In the genomic region with DNA sequence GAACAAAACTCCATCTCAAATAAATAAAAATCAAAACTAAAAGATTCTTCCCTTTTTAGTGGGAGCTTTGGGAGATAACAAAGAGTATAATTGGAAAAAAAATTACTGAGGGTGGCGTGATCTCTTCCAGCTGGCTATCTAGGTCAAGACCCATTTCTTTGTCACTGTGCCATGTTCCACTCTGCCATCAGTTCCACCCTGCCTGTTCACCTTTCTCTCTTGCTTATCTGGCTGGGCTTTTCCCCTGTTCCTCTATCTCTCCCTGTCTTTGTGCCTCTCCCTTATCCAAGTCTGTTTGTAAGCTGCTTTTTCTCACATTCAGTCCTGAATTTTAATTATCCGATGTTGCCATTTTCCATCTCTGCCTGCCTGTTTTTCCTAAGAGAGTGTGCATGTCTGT, we compare ENCODE assay signal across 14 cellular contexts. TPM values are rescaled to one million over a fixed set of nuclear protein-coding genes. Genes with fewer than 3 reads are reported as not detected.
DNase-seq lines count a peak whose midpoint lies in the region; ATAC-seq and TF ChIP-seq lines count a peak whose summit lies in the region.
"Had no signal": no experiment of that assay in that cellular context is flagged by ENCODE, and none has a peak within 500 bp of the region (broad histone marks: within the 10 kb centered on the region; RNA-seq: fewer than 3 reads in every experiment).

No MANE protein-coding gene starts in this region.

- TF ChIP-seq CTCF in heart left ventricle (IDR thresholded peaks at IDR 0.05): no peak
- TF ChIP-seq CTCF in WTC11 (IDR thresholded peaks at IDR 0.05): no peak
- TF ChIP-seq CTCF in hepatocyte (IDR thresholded peaks at IDR 0.05; ENCODE audit: poor library complexity): no peak
- TF ChIP-seq CTCF in vagina (IDR thresholded peaks at IDR 0.05): no peak

- H3K4me3 ChIP-seq in heart left ventricle (no peak overlapping the region), right cardiac atrium (ENCODE audit: low read length) (no peak overlapping the region), hepatocyte (no peak overlapping the region), vagina (no peak overlapping the region)

- H3K9me3 Mint-ChIP-seq in WTC11: peaks cover 9% of the 10 kb centered on the region

- H2AFZ ChIP-seq in hepatocyte: no peak overlapping the region

- no peaks in the 10 kb centered on the region for H3K79me2 ChIP-seq in hepatocyte

- peak in 3 of 4 donors; percentile 44 to 69 (median 45) for ATAC-seq in heart left ventricle
- ATAC-seq in Right ventricle myocardium inferior: no peak
- ATAC-seq in WTC11: no peak
- ATAC-seq in right cardiac atrium: peak; percentile 47 to 59

- no peak overlapping the region for H3K27ac ChIP-seq in heart left ventricle
- no peak overlapping the region for H3K27ac ChIP-seq in right cardiac atrium (ENCODE audit: low read length)
- no peak overlapping the region for H3K27ac ChIP-seq in hepatocyte
- no peak overlapping the region for H3K27ac ChIP-seq in vagina

- no peaks in the 10 kb centered on the region for H4K20me1 ChIP-seq in hepatocyte (ENCODE audit: insufficient read depth, poor library complexity, severe bottlenecking)

- no peak for DNase-seq in heart left ventricle
- no peak for DNase-seq in Right ventricle myocardium inferior (ENCODE audit: missing footprints)
- no peak for DNase-seq in WTC11 (ENCODE audit: low spot score)
- no peak for DNase-seq in right cardiac atrium
- DNase-seq in activated effector memory CD4-positive, alpha-beta T cell treated with Interleukin-2 at 50 U/mL for 16 hours: no peak
- no peak for DNase-seq in hepatocyte (ENCODE audit: low spot score)
- DNase-seq in vagina (ENCODE audit: extremely low spot score in 2 of 2): no peak
- DNase-seq: MV-4-11, NCI-H1436 treated with DMSO at 0.1 percent for 48 hours, NCI-H2081, NCI-H2227 treated with DMSO at 0.1 percent for 48 hours, NCI-H524 treated with DMSO at 0.1 percent for 48 hours, RPMI8226 had no signal

- H3K4me1 ChIP-seq in heart left ventricle (peaks cover 0 to 26% (median 4%) of the 10 kb centered on the region in 12 donors), right cardiac atrium (ENCODE audit: control insufficient read depth, insufficient read depth, low read length) (peaks cover 2% of the 10 kb centered on the region), hepatocyte (ENCODE audit: insufficient read depth) (no peaks in the 10 kb centered on the region), vagina (no peaks in the 10 kb centered on the region)

- peaks cover 34% of the 10 kb centered on the region for H3K36me3 Mint-ChIP-seq in WTC11

- peak overlapping the region; percentile 30 for H3K27ac Mint-ChIP-seq in WTC11

- no peak overlapping the region for H3K4me3 Mint-ChIP-seq in WTC11

- H3K9me3 ChIP-seq in heart left ventricle (no peaks in the 10 kb centered on the region), right cardiac atrium (ENCODE audit: control insufficient read depth, low read length) (no peaks in the 10 kb centered on the region), hepatocyte (ENCODE audit: low read depth) (no peaks in the 10 kb centered on the region), vagina (no peaks in the 10 kb centered on the region)

- POLR2A ChIA-PET in WTC11 (lab: Charles Lee): no interaction called here

- H3K4me1 Mint-ChIP-seq in WTC11: peaks cover 43% of the 10 kb centered on the region

- no peaks in the 10 kb centered on the region for H3K27me3 ChIP-seq in heart left ventricle
- H3K27me3 ChIP-seq in right cardiac atrium (ENCODE audit: control insufficient read depth, insufficient read depth): no peaks in the 10 kb centered on the region
- no peaks in the 10 kb centered on the region for H3K27me3 ChIP-seq in hepatocyte
- no peaks in the 10 kb centered on the region for H3K27me3 ChIP-seq in vagina

- intact Hi-C loops in heart left ventricle (cut with DNase I): loop anchor here in 5 of 10 donors (2.0 to 10.0 kb wide), 6 partner anchors 76 to 263 kb away; no protein-coding TSS in a partner anchor
- intact Hi-C loops in Right ventricle myocardium inferior (cut with DNase I): loop anchor here (2.0 kb wide), 2 partner anchors 109 to 257 kb away; no protein-coding TSS in a partner anchor
- intact Hi-C loops in right cardiac atrium (cut with DNase I): no loop called here
- intact Hi-C loops in vagina (cut with DNase I): no loop called here

- H3K36me3 ChIP-seq in heart left ventricle: peaks cover 0 to 24% (median 6%) of the 10 kb centered on the region in 9 donors
- H3K36me3 ChIP-seq in hepatocyte (replicated peaks; ENCODE audit: insufficient read depth, low read depth): no peaks in the 10 kb centered on the region
- H3K36me3 ChIP-seq in vagina: peaks cover 0 to 7% of the 10 kb centered on the region in 2 donors

- no peaks in the 10 kb centered on the region for H3K9me2 ChIP-seq in hepatocyte (replicated peaks; ENCODE audit: insufficient read depth)

- no peak for TF ChIP-seq POLR2A in heart left ventricle (IDR thresholded peaks at IDR 0.05)
- TF ChIP-seq POLR2A in vagina (IDR thresholded peaks at IDR 0.05): no peak

- WGBS in heart left ventricle, 4 donors: 41 to 53% (median 48%) methylated on average over 2 of the region's 2 CpGs
- WGBS in right cardiac atrium: 44% methylated on average over 2 of the region's 2 CpGs
- WGBS in hepatocyte (ENCODE audit: low lambda C conversion rate, missing lambda C conversion rate): 87% methylated on average over 2 of the region's 2 CpGs

- H3K4me2 ChIP-seq in hepatocyte: no peak overlapping the region

- no peaks in the 10 kb centered on the region; the same call in 1 of the 2 replicates for H3K27me3 Mint-ChIP-seq in WTC11 (ENCODE audit: low read depth)

- CTCF ChIA-PET in WTC11 (lab: Charles Lee): interaction anchor here (0.6 to 1.5 kb wide), 3 partner anchors 24 to 100 kb away, joined by 3 to 10 read pairs (median 5); no protein-coding TSS in a partner anchor

TF ChIP-seq in WTC11, 78 proteins besides CTCF, POLR2A, EP300 and RAD21:
- TF ChIP-seq, protein P1, sequence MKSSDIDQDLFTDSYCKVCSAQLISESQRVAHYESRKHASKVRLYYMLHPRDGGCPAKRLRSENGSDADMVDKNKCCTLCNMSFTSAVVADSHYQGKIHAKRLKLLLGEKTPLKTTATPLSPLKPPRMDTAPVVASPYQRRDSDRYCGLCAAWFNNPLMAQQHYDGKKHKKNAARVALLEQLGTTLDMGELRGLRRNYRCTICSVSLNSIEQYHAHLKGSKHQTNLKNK (CRISPR knock-in tag; IDR thresholded peaks at IDR 0.05): no peak
- TF ChIP-seq FOXP1 (CRISPR knock-in tag; IDR thresholded peaks at IDR 0.05; ENCODE audit: borderline replicate concordance) (no peak), ZNF219 (CRISPR knock-in tag; IDR thresholded peaks at IDR 0.05; ENCODE audit: borderline replicate concordance) (no peak), ATF1 (CRISPR knock-in tag; IDR thresholded peaks at IDR 0.05) (no peak), CBFB (CRISPR knock-in tag; IDR thresholded peaks at IDR 0.05; ENCODE audit: low read depth) (no peak)
- TF ChIP-seq, protein P2, sequence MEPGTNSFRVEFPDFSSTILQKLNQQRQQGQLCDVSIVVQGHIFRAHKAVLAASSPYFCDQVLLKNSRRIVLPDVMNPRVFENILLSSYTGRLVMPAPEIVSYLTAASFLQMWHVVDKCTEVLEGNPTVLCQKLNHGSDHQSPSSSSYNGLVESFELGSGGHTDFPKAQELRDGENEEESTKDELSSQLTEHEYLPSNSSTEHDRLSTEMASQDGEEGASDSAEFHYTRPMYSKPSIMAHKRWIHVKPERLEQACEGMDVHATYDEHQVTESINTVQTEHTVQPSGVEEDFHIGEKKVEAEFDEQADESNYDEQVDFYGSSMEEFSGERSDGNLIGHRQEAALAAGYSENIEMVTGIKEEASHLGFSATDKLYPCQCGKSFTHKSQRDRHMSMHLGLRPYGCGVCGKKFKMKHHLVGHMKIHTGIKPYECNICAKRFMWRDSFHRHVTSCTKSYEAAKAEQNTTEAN (CRISPR knock-in tag; IDR thresholded peaks at IDR 0.05): no peak
- TF ChIP-seq, protein P3, sequence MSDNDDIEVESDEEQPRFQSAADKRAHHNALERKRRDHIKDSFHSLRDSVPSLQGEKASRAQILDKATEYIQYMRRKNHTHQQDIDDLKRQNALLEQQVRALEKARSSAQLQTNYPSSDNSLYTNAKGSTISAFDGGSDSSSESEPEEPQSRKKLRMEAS (CRISPR knock-in tag; IDR thresholded peaks at IDR 0.05): no peak
- TF ChIP-seq, protein P4, sequence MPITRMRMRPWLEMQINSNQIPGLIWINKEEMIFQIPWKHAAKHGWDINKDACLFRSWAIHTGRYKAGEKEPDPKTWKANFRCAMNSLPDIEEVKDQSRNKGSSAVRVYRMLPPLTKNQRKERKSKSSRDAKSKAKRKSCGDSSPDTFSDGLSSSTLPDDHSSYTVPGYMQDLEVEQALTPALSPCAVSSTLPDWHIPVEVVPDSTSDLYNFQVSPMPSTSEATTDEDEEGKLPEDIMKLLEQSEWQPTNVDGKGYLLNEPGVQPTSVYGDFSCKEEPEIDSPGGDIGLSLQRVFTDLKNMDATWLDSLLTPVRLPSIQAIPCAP (CRISPR knock-in tag; IDR thresholded peaks at IDR 0.05): no peak

RNA-seq across cellular contexts. Expression of a gene that starts 41.1 kb away (rescaled TPM):
- total RNA-seq in heart left ventricle: under 1 TPM in 1 of 9 donors, not detected in 8; 0.25 TPM
- under 1 TPM; 0.07 to 0.08 TPM for polyA plus RNA-seq in heart left ventricle
- not detected for total RNA-seq in Right ventricle myocardium inferior
- total RNA-seq in WTC11 (2021): 9.1 to 11.5 TPM (median 10.5 TPM) in 3 replicates
- total RNA-seq in right cardiac atrium: 1 to 10 TPM in 1 of 4 donors, under 1 TPM in 3; 0.25 to 1.1 (median 0.81) TPM
- 0.38 TPM for polyA plus RNA-seq in right cardiac atrium
- 0.72 and 1.1 TPM in 2 replicates for total RNA-seq in hepatocyte
- 0.38 and 1.0 TPM in 2 replicates for polyA plus RNA-seq in hepatocyte
- 194 TPM for total RNA-seq in vagina
- total RNA-seq: OCI-LY7 had no signal

Comparison
In these comparisons a context has a peak if more than half of its experiments do, and no peak if none do; other contexts are left out.
1. ATAC-seq: peak in heart left ventricle (3 of 4) and right cardiac atrium (2 of 2); none in Right ventricle myocardium inferior (single experiment) and WTC11 (single experiment).
2. RNA of a gene that starts 41.1 kb away (total RNA-seq): 194 TPM in vagina (single experiment); 9.1 to 11.5 TPM in WTC11, 0.72 to 1.1 TPM in hepatocyte, 0.25 to 1.1 TPM in right cardiac atrium, not detected in Right ventricle myocardium inferior (single experiment) and 0.25 TPM in heart left ventricle; every median in the first group is over 10 times any median in the second.